Comparison of ENCODE assay signal across 26 cellular contexts in genomic region chr9:114518120-114518519, GRCh38.
"Had no signal": no experiment of that assay in that cellular context is flagged by ENCODE, and none has a peak within 500 bp of the region (broad histone marks: within the 10 kb centered on the region; RNA-seq: fewer than 3 reads in every experiment).

No MANE protein-coding gene starts in this region.

- H3K27ac Mint-ChIP-seq: activated naive CD8-positive, alpha-beta T cell treated with anti-CD3 and anti-CD28 coated beads for 36 hours had no signal

- H3K9me3 ChIP-seq: esophagus muscularis mucosa, gastrocnemius medialis, right lobe of liver, testis, uterus had no signal

- H3K9me3 Mint-ChIP-seq: activated naive CD8-positive, alpha-beta T cell treated with anti-CD3 and anti-CD28 coated beads for 36 hours; neural crest cell had no signal

- H3K4me1 ChIP-seq: esophagus muscularis mucosa, gastrocnemius medialis, right lobe of liver, uterus had no signal

- ATAC-seq: gastrocnemius medialis had no signal

- H3K27ac ChIP-seq: dorsolateral prefrontal cortex, esophagus muscularis mucosa, gastrocnemius medialis, right lobe of liver, testis, uterus, WERI-Rb-1 had no signal

- H3K27me3 ChIP-seq: esophagus muscularis mucosa, right lobe of liver, testis, uterus had no signal

- H3K36me3 ChIP-seq: esophagus muscularis mucosa, gastrocnemius medialis, right lobe of liver, uterus, WERI-Rb-1 had no signal

- H3K4me1 Mint-ChIP-seq: neural crest cell had no signal

- H3K4me3 ChIP-seq: dorsolateral prefrontal cortex, esophagus muscularis mucosa, gastrocnemius medialis, right lobe of liver, skin epidermis, testis, uterus had no signal

- DNase-seq: activated CD4-positive, alpha-beta T cell treated with anti-CD3 and anti-CD28 coated beads for 1 hour; activated CD4-positive, alpha-beta T cell treated with anti-CD3 and anti-CD28 coated beads, Interleukin-2, amount 50 U/mL, for 4 hours; activated CD8-positive, alpha-beta memory T cell treated with anti-CD3 and anti-CD28 coated beads for 24 hours; activated naive CD4-positive, alpha-beta T cell treated with Interleukin-2 at 50 U/mL for 16 hours; activated naive CD8-positive, alpha-beta T cell treated with anti-CD3 and anti-CD28 coated beads for 36 hours; activated T-cell treated with anti-CD3 and anti-CD28 coated beads, Interleukin-2, amount 50 U/mL, for 48 hours; central memory CD4-positive, alpha-beta T cell; dorsolateral prefrontal cortex; gastrocnemius medialis; head of caudate nucleus; hypothalamus; left cardiac atrium; mesenchymal stem cell; occipital lobe; right lobe of liver; stimulated activated naive CD4-positive, alpha-beta T cell; testis; trophoblast cell; uterus; WERI-Rb-1 had no signal

- FAIRE-seq: astrocyte, islet of Langerhans, TTC549 had no signal

- H3K4me3 Mint-ChIP-seq: activated naive CD8-positive, alpha-beta T cell treated with anti-CD3 and anti-CD28 coated beads for 36 hours; neural crest cell had no signal
